In genomic region chr6:72519871-72520270, GRCh38 we compare ENCODE assay signal across 24 cellular contexts.
"Had no signal": no experiment of that assay in that cellular context is flagged by ENCODE, and none has a peak within 500 bp of the region (broad histone marks: within the 10 kb centered on the region; RNA-seq: fewer than 3 reads in every experiment).

No MANE protein-coding gene starts in this region.

- H3K4me3 Mint-ChIP-seq: mesothelial cell of epicardium, naive B cell had no signal

- H3K4me3 ChIP-seq: coronary artery, dorsolateral prefrontal cortex, esophagus squamous epithelium, gastrocnemius medialis, heart right ventricle, left lung, lower lobe of right lung, mucosa of descending colon had no signal

- H3K4me1 ChIP-seq: esophagus squamous epithelium, gastrocnemius medialis, heart right ventricle, left lung, lower lobe of right lung had no signal

- H3K9me3 ChIP-seq: esophagus squamous epithelium, gastrocnemius medialis, heart right ventricle, left lung, lower lobe of right lung, mucosa of descending colon had no signal

- H3K4me1 Mint-ChIP-seq: mesothelial cell of epicardium, naive B cell had no signal

- DNase-seq: dermis blood vessel endothelial cell; dorsolateral prefrontal cortex; effector CD4-positive, alpha-beta T cell; effector memory CD4-positive, alpha-beta T cell; esophagus squamous epithelium; foreskin fibroblast; foreskin melanocyte; gastrocnemius medialis; glutamatergic neuron; head of caudate nucleus; heart right ventricle; hippocampal formation; left cardiac atrium; left lung; left ventricle myocardium superior; lower lobe of right lung; mesenchymal stem cell; mucosa of descending colon; naive B cell had no signal

- H3K27ac Mint-ChIP-seq: mesothelial cell of epicardium, naive B cell had no signal

- ATAC-seq: gastrocnemius medialis, heart right ventricle, left cardiac atrium, left lung, left ventricle myocardium superior, lower lobe of right lung, mucosa of descending colon had no signal

- H3K27ac ChIP-seq: coronary artery, dorsolateral prefrontal cortex, esophagus squamous epithelium, gastrocnemius medialis, heart right ventricle, left lung, lower lobe of right lung had no signal

- H3K27me3 ChIP-seq: dorsolateral prefrontal cortex, esophagus squamous epithelium, gastrocnemius medialis, heart right ventricle, left lung had no signal

- H3K36me3 Mint-ChIP-seq: mesothelial cell of epicardium, naive B cell had no signal

- FAIRE-seq: colon, islet of Langerhans, keratinocyte had no signal

- H3K36me3 ChIP-seq: esophagus squamous epithelium, gastrocnemius medialis, heart right ventricle, left lung, lower lobe of right lung had no signal
